In genomic region chr14:88683119-88683518, GRCh38 we compare ENCODE assay signal across 26 cellular contexts.
"Had no signal": no experiment of that assay in that cellular context is flagged by ENCODE, and none has a peak within 500 bp of the region (broad histone marks: within the 10 kb centered on the region; RNA-seq: fewer than 3 reads in every experiment).

No MANE protein-coding gene starts in this region.

- H3K4me3 Mint-ChIP-seq: activated CD8-positive, alpha-beta T cell treated with anti-CD3 and anti-CD28 coated beads, Interleukin-2, amount 10 ng/mL, durations not matched to agents 7 days and 5 days; activated naive CD8-positive, alpha-beta T cell treated with anti-CD3 and anti-CD28 coated beads for 36 hours; activated T-cell treated with anti-CD3 and anti-CD28 coated beads, Interleukin-2, amount 50 U/mL, for 4 hours; IgD-negative memory B cell; T-helper 17 cell; WTC11 had no signal

- H3K36me3 ChIP-seq: brain microvascular endothelial cell, cardiac muscle cell, MG63, SJSA1 had no signal

- ATAC-seq: activated CD8-positive, alpha-beta T cell treated with anti-CD3 and anti-CD28 coated beads, Interleukin-2, amount 10 ng/mL, durations not matched to agents 7 days and 5 days; activated T-cell treated with anti-CD3 and anti-CD28 coated beads, Interleukin-2, amount 50 U/mL, for 4 hours; PC-3; T-helper 17 cell had no signal

- H3K27me3 ChIP-seq: brain microvascular endothelial cell, cardiac muscle cell, MG63, SJSA1 had no signal

- H3K9me3 Mint-ChIP-seq: activated naive CD8-positive, alpha-beta T cell treated with anti-CD3 and anti-CD28 coated beads for 36 hours; activated T-cell treated with anti-CD3 and anti-CD28 coated beads, Interleukin-2, amount 50 U/mL, for 4 hours; WTC11 had no signal

- H3K27me3 Mint-ChIP-seq: activated naive CD8-positive, alpha-beta T cell treated with anti-CD3 and anti-CD28 coated beads for 36 hours; IgD-negative memory B cell; T-helper 17 cell had no signal

- H3K4me1 ChIP-seq: SJSA1 had no signal

- H3K27ac ChIP-seq: brain microvascular endothelial cell, cardiac muscle cell, SJSA1 had no signal

- H3K36me3 Mint-ChIP-seq: WTC11 had no signal

- DNase-seq: activated CD4-positive, alpha-beta T cell treated with anti-CD3 and anti-CD28 coated beads for 48 hours; activated CD4-positive, alpha-beta T cell treated with anti-CD3 and anti-CD28 coated beads, Interleukin-2, amount 50 U/mL, for 4 hours; activated CD4-positive, CD25-positive, alpha-beta regulatory T cell treated with anti-CD3 and anti-CD28 coated beads, Interleukin-2, amount 50 U/mL, for 72 hours; activated CD8-positive, alpha-beta memory T cell treated with anti-CD3 and anti-CD28 coated beads, Interleukin-2, amount 50 U/mL, for 48 hours; activated CD8-positive, alpha-beta T cell treated with anti-CD3 and anti-CD28 coated beads, Interleukin-2, amount 10 ng/mL, durations not matched to agents 7 days and 5 days; activated effector memory CD4-positive, alpha-beta T cell treated with anti-CD3 and anti-CD28 coated beads, Interleukin-2, amount 50 U/mL, for 16 hours; activated naive CD4-positive, alpha-beta T cell treated with Interleukin-2 at 50 U/mL for 16 hours; activated T-cell treated with anti-CD3 and anti-CD28 coated beads, Interleukin-2, amount 50 U/mL, for 4 hours; brain microvascular endothelial cell; MG63; NCI-H1105; NCI-H1436; NCI-H1694 treated with DMSO at 0.1 percent for 48 hours; NCI-H2081; NCI-H446 treated with DMSO at 0.1 percent for 48 hours; NCI-H526; PC-3; SHP77; T-helper 17 cell; T-helper 9 cell had no signal

- H3K4me3 ChIP-seq: cardiac muscle cell, MG63, SJSA1 had no signal

- H3K4me1 Mint-ChIP-seq: activated naive CD8-positive, alpha-beta T cell treated with anti-CD3 and anti-CD28 coated beads for 36 hours; IgD-negative memory B cell; T-helper 17 cell had no signal

- H3K9me3 ChIP-seq: MG63, SJSA1 had no signal

- H3K27ac Mint-ChIP-seq: activated CD8-positive, alpha-beta T cell treated with anti-CD3 and anti-CD28 coated beads, Interleukin-2, amount 10 ng/mL, durations not matched to agents 7 days and 5 days; IgD-negative memory B cell; T-helper 17 cell had no signal

- FAIRE-seq: RCC 7860 had no signal
